ENCODE assay signal across 9 cellular contexts in genomic region chr3:155676252-155676981, GRCh38.
DNase-seq lines count a peak whose midpoint lies in the region; ATAC-seq, FAIRE-seq and TF ChIP-seq lines count a peak whose summit lies in the region.
"Had no signal": no experiment of that assay in that cellular context is flagged by ENCODE, and none has a peak within 500 bp of the region (broad histone marks: within the 10 kb centered on the region; RNA-seq: fewer than 3 reads in every experiment).

No MANE protein-coding gene starts in this region.

- no peak overlapping the region for H3K14ac ChIP-seq in trophoblast cell (ENCODE audit: low read length)

- no peak overlapping the region for H2AFZ ChIP-seq in trophoblast cell (ENCODE audit: insufficient read depth, low read length, poor library complexity)

- no peak overlapping the region for H4K8ac ChIP-seq in trophoblast cell (ENCODE audit: low read depth, low read length)

- H3K9me3 ChIP-seq in RWPE2 (ENCODE audit: severe bottlenecking) (no peaks in the 10 kb centered on the region), trophoblast cell (ENCODE audit: insufficient read depth, low read depth, low read length) (no peaks in the 10 kb centered on the region)

- TF ChIP-seq CTCF in RWPE2 (IDR thresholded peaks at IDR 0.05; ENCODE audit: poor library complexity, severe bottlenecking), result no peak
- TF ChIP-seq CTCF in D721Med (IDR thresholded peaks at IDR 0.05; ENCODE audit: insufficient read depth, missing control alignments), result no peak
- TF ChIP-seq CTCF in GM20000 (IDR thresholded peaks at IDR 0.05; ENCODE audit: extremely low read depth, missing control alignments), result no peak

- no peak overlapping the region for H3K27ac ChIP-seq in RWPE2 (ENCODE audit: poor library complexity, severe bottlenecking)
- H3K27ac ChIP-seq in trophoblast cell (ENCODE audit: low read depth, low read length), result no peak overlapping the region

- no peak overlapping the region for H2AK5ac ChIP-seq in trophoblast cell (ENCODE audit: low read length)

- H2BK5ac ChIP-seq in trophoblast cell (ENCODE audit: low read depth, low read length, poor library complexity), result no peak overlapping the region

- H4K12ac ChIP-seq in trophoblast cell (ENCODE audit: low read depth, low read length), result no peak overlapping the region

- H3K4me3 ChIP-seq in RWPE2 (ENCODE audit: severe bottlenecking) (no peak overlapping the region), trophoblast cell (ENCODE audit: low read depth, low read length) (no peak overlapping the region)

- peak; percentile 80 for ATAC-seq in RWPE2 (ENCODE audit: low read depth)
- no peak for ATAC-seq in HG02678 (IDR thresholded peaks at IDR 0.05; ENCODE audit: unreplicated experiment)

- H3K4me1 ChIP-seq in RWPE2 (ENCODE audit: insufficient read depth, poor library complexity, severe bottlenecking), result no peaks in the 10 kb centered on the region
- no peaks in the 10 kb centered on the region for H3K4me1 ChIP-seq in trophoblast cell (ENCODE audit: control insufficient read depth in 1 of 2, insufficient read depth in 2 of 2, low read length in 2 of 2)

- no peak overlapping the region for H3K9ac ChIP-seq in trophoblast cell (ENCODE audit: low read length)

- no peak overlapping the region for H3K23ac ChIP-seq in trophoblast cell (ENCODE audit: low read length)

- H2BK12ac ChIP-seq in trophoblast cell (ENCODE audit: low read length), result no peak overlapping the region

- DNase-seq in DMS79 (lab: John Stamatoyannopoulos, UW) (peak; percentile 31), RWPE2 (ENCODE audit: low spot score) (no peak), globus pallidus (ENCODE audit: low spot score) (peak; percentile 12), trophoblast cell (peak; percentile 91 to 95), D721Med (ENCODE audit: insufficient read length, low spot score) (no peak), GM20000 (ENCODE audit: low spot score) (no peak), AML-193 (lab: John Stamatoyannopoulos, UW) (no peak)
- DNase-seq: activated T-cell treated with anti-CD3 and anti-CD28 coated beads, Interleukin-2, amount 50 U/mL, for 1 hour had no signal

- H3K4ac ChIP-seq in trophoblast cell (ENCODE audit: low read depth, low read length), result no peak overlapping the region

- no peaks in the 10 kb centered on the region for H3K27me3 ChIP-seq in RWPE2 (ENCODE audit: insufficient read depth, poor library complexity, severe bottlenecking)
- no peaks in the 10 kb centered on the region for H3K27me3 ChIP-seq in trophoblast cell (ENCODE audit: insufficient read depth, low read length)

- H3K79me1 ChIP-seq in trophoblast cell (ENCODE audit: low read length), result peaks cover 1% of the 10 kb centered on the region

- peak overlapping the region; percentile 57 for H3K4me2 ChIP-seq in trophoblast cell (ENCODE audit: low read length)

- FAIRE-seq in D721Med (lab: Jason Lieb, UNC), result no peak

- no peak overlapping the region for H3K18ac ChIP-seq in trophoblast cell (ENCODE audit: low read length)

- no peak overlapping the region for H4K91ac ChIP-seq in trophoblast cell (ENCODE audit: low read depth, low read length)

- no CpG with 5 or more reads among the region's 14 CpGs for WGBS in trophoblast cell (ENCODE audit: extremely low coverage, insufficient coverage, insufficient read length)

- H3K36me3 ChIP-seq in RWPE2 (ENCODE audit: low read depth), result no peaks in the 10 kb centered on the region
- H3K36me3 ChIP-seq in trophoblast cell (ENCODE audit: control insufficient read depth in 1 of 2, insufficient read depth in 2 of 2, low read length in 2 of 2), result no peaks in the 10 kb centered on the region

- H3K79me2 ChIP-seq in trophoblast cell (ENCODE audit: control insufficient read depth, insufficient read depth, low read length, poor library complexity), result no peaks in the 10 kb centered on the region

- no peak overlapping the region for H2BK120ac ChIP-seq in trophoblast cell (ENCODE audit: insufficient read depth, low read length, poor library complexity)

Comparison
In these comparisons a context has a peak if more than half of its experiments do, and no peak if none do; other contexts are left out.
1. DNase-seq: peak in DMS79 (single experiment), globus pallidus (single experiment) and trophoblast cell (2 of 2); none in RWPE2 (single experiment), D721Med (single experiment), GM20000 (single experiment) and AML-193 (0 of 2).